13 cellular contexts compared by ENCODE assay signal in the genomic region with DNA sequence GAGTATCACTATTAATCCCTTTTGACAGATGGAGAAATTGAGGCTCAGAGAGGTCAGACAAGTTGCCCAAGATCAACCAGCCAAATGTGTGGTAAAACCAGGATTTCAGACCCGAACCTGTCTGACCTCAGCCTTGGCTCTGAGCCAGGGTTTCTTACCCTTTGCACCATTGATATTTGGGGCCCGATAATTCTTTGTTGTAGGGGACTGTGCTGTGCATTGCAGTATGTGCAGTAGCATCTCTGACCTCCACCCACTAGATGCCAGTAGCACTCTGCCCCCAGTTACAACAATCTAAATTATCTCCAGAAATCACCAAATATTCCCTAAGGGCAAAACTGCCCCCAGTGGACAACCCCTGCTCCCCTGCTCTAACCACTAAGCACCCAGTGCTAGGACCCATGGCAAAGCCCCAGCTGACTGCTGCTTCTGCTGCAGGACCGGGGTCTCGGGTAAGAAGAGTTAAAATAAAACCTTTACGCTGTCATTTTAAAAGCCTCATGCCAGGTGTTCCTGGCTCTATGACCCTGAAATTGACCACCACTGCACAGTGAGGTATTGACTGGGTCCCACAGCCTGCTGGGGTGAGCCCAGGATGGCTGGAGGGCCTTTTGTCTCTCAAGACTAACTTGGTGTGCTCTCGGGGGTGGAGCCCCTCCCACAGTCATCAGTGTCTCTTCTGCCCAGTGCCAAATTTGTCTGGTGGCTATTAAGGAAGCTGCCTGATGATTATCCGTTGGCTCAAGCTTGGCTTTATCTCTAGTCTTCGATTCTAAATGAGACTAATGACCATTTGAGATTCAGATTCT.
A peak's percentile ranks its signal among the peaks of the same experiment; 100 is the strongest.
DNase-seq lines count a peak whose midpoint lies in the region; ATAC-seq and TF ChIP-seq lines count a peak whose summit lies in the region.
"Had no signal": no experiment of that assay in that cellular context is flagged by ENCODE, and none has a peak within 500 bp of the region (broad histone marks: within the 10 kb centered on the region; RNA-seq: fewer than 3 reads in every experiment).

No MANE protein-coding gene starts in this region.

- no peaks in the 10 kb centered on the region; the same call in 1 of the 2 replicates for H4K20me1 ChIP-seq in OCI-LY3 (ENCODE audit: insufficient read depth, low read length)

- H3K27ac ChIP-seq in OCI-LY3 (ENCODE audit: low read length): no peak overlapping the region
- H3K27ac ChIP-seq: breast epithelium, Peyer's patch had no signal

- TF ChIP-seq CTCF in GM06990 (IDR thresholded peaks at IDR 0.05; ENCODE audit: insufficient read depth, low read length, poor library complexity, severe bottlenecking): peak; percentile 40
- TF ChIP-seq CTCF in OCI-LY3 (IDR thresholded peaks at IDR 0.05; ENCODE audit: low read depth, low read length): peak; percentile 24; the same call in 1 of the 2 replicates
- TF ChIP-seq CTCF in epithelial cell of esophagus (IDR thresholded peaks at IDR 0.05; ENCODE audit: insufficient read depth, low read depth, low read length, missing control alignments): peak; percentile 32

- H3K4me3 ChIP-seq in GM06990 (replicated peaks; ENCODE audit: low read depth, low read length): no peak overlapping the region
- peak overlapping the region; percentile 54 for H3K4me3 ChIP-seq in OCI-LY3 (ENCODE audit: low read length)
- H3K4me3 ChIP-seq in epithelial cell of esophagus (ENCODE audit: low read length): no peak overlapping the region
- H3K4me3 ChIP-seq: breast epithelium, Peyer's patch had no signal

- H3K36me3 ChIP-seq in GM06990 (ENCODE audit: control insufficient read depth, insufficient read depth, low read length) (no peaks in the 10 kb centered on the region), OCI-LY3 (replicated peaks; ENCODE audit: low read depth, low read length) (no peaks in the 10 kb centered on the region)
- H3K36me3 ChIP-seq: breast epithelium, Peyer's patch had no signal

- H3K4me2 ChIP-seq in OCI-LY3 (ENCODE audit: low read length): peak overlapping the region; percentile 51

- no peak for ATAC-seq in HG02981 (IDR thresholded peaks at IDR 0.05; ENCODE audit: unreplicated experiment)

- H3K79me2 ChIP-seq in OCI-LY3 (ENCODE audit: low read length): no peaks in the 10 kb centered on the region

- H3K4me1 ChIP-seq in OCI-LY3 (ENCODE audit: low read length): peaks cover 23% of the 10 kb centered on the region
- H3K4me1 ChIP-seq: breast epithelium had no signal

- DNase-seq in AG08395 (ENCODE audit: low spot score) (peak; percentile 27), GM06990 (ENCODE audit: extremely low read depth, insufficient read length) (no peak), epithelial cell of esophagus (ENCODE audit: low read depth) (no peak), cerebellar cortex (ENCODE audit: low spot score) (no peak), C1 segment of cervical spinal cord (lab: John Stamatoyannopoulos, UW) (no peak)
- DNase-seq in stimulated activated CD4-positive, alpha-beta T cell treated with anti-CD3 and anti-CD28 coated beads, Interleukin-2, amount 100 ng/mL, for 24 hours: no peak
- DNase-seq: hippocampal formation; Peyer's patch; stimulated activated CD4-positive, alpha-beta T cell treated with anti-CD3 and anti-CD28 coated beads, Interleukin-4, amount 100 ng/mL, for 24 hours; trophoblast cell had no signal

- peaks cover 1% of the 10 kb centered on the region for H3K27me3 ChIP-seq in GM06990 (replicated peaks; ENCODE audit: control insufficient read depth, insufficient read depth, low read length)
- H3K27me3 ChIP-seq in OCI-LY3 (ENCODE audit: low read depth, low read length): peaks cover 74% of the 10 kb centered on the region
- H3K27me3 ChIP-seq: breast epithelium, Peyer's patch had no signal

- no peak overlapping the region for H3K9ac ChIP-seq in OCI-LY3 (ENCODE audit: low read length)

- no peak overlapping the region for H2AFZ ChIP-seq in OCI-LY3 (ENCODE audit: low read depth, low read length)

- H3K9me3 ChIP-seq in OCI-LY3 (ENCODE audit: insufficient read depth, low read length): no peaks in the 10 kb centered on the region
- H3K9me3 ChIP-seq: breast epithelium, Peyer's patch had no signal
